2 cellular contexts compared by ENCODE assay signal in the genomic region with DNA sequence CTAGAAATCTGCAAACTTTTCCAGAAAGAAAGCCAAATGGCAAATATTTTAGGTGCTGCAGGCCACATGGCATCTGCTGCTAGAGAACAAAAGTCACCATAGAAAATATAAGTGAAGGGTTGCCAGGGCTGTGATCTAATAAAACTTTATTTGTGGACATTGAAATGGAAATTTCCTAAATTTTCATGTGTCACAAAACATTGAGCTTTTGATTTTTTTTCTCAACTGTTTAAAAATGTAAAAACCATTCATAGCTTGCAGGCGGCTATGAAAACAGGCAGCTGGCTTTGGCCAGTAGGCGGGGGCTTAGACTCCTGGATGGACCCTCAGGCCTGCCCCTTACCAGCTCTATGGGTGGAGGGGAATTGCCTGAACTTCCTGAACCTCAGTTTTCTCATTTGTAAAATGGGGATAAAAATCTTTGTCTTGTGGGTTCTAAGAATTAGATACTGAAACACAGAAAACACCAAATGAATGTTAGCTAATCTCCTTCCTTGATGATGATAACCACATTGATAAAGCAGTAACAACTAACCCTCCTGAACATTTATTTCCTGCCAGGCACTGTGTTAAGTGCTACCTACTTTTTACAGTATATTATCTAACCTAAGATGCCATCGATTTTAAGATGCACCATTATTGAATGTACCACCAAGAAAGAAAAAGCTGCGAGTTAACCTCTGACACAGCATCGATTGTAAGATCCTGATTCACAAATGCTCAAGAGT.
TF ChIP-seq lines count a peak whose summit lies in the region.

No MANE protein-coding gene starts in this region.

TF ChIP-seq in K562, 482 proteins besides CTCF, POLR2A, EP300 and RAD21:
- TF ChIP-seq RBM25 (IDR thresholded peaks at IDR 0.05; ENCODE audit: low read depth, low read length, severe bottlenecking) (peak; percentile 67), NR1H2 (CRISPR knock-in tag; IDR thresholded peaks at IDR 0.05) (0 out of 2 replicates have a peak, but pooled peaks have one; percentile 13), NCOA4 (IDR thresholded peaks at IDR 0.05; ENCODE audit: partially characterized antibody) (no peak)
- TF ChIP-seq, protein P1, sequence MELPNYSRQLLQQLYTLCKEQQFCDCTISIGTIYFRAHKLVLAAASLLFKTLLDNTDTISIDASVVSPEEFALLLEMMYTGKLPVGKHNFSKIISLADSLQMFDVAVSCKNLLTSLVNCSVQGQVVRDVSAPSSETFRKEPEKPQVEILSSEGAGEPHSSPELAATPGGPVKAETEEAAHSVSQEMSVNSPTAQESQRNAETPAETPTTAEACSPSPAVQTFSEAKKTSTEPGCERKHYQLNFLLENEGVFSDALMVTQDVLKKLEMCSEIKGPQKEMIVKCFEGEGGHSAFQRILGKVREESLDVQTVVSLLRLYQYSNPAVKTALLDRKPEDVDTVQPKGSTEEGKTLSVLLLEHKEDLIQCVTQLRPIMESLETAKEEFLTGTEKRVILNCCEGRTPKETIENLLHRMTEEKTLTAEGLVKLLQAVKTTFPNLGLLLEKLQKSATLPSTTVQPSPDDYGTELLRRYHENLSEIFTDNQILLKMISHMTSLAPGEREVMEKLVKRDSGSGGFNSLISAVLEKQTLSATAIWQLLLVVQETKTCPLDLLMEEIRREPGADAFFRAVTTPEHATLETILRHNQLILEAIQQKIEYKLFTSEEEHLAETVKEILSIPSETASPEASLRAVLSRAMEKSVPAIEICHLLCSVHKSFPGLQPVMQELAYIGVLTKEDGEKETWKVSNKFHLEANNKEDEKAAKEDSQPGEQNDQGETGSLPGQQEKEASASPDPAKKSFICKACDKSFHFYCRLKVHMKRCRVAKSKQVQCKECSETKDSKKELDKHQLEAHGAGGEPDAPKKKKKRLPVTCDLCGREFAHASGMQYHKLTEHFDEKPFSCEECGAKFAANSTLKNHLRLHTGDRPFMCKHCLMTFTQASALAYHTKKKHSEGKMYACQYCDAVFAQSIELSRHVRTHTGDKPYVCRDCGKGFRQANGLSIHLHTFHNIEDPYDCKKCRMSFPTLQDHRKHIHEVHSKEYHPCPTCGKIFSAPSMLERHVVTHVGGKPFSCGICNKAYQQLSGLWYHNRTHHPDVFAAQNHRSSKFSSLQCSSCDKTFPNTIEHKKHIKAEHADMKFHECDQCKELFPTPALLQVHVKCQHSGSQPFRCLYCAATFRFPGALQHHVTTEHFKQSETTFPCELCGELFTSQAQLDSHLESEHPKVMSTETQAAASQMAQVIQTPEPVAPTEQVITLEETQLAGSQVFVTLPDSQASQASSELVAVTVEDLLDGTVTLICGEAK (IDR thresholded peaks at IDR 0.05): peak; percentile 81
- TF ChIP-seq, protein P1 (CRISPR knock-in tag; IDR thresholded peaks at IDR 0.05): peak; percentile 10; the same call in 1 of the 2 replicates
TF ChIP-seq in K562: peak in this region for 3.

TF ChIP-seq in liver, 16 proteins besides CTCF, POLR2A, EP300 and RAD21:
- TF ChIP-seq, protein P2, sequence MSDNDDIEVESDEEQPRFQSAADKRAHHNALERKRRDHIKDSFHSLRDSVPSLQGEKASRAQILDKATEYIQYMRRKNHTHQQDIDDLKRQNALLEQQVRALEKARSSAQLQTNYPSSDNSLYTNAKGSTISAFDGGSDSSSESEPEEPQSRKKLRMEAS (IDR thresholded peaks at IDR 0.05): no peak
- TF ChIP-seq RXRA (IDR thresholded peaks at IDR 0.05): peak in 1 of 2 donors; percentile 14
- TF ChIP-seq HNF4A (conservative IDR thresholded peaks at IDR 0.05): peak in 1 of 2 donors; percentile 12
TF ChIP-seq in liver: peak in this region for 2.
